In genomic region chr3:14533457-14533958, GRCh38 we compare ENCODE assay signal across 20 cellular contexts. TPM values are rescaled to one million over a fixed set of nuclear protein-coding genes. Genes with fewer than 3 reads are reported as not detected.
DNase-seq lines count a peak whose midpoint lies in the region; ATAC-seq, FAIRE-seq and TF ChIP-seq lines count a peak whose summit lies in the region.
"Had no signal": no experiment of that assay in that cellular context is flagged by ENCODE, and none has a peak within 500 bp of the region (broad histone marks: within the 10 kb centered on the region; RNA-seq: fewer than 3 reads in every experiment).

No MANE protein-coding gene starts in this region.

- peaks cover 17% of the 10 kb centered on the region for H3K36me3 Mint-ChIP-seq in brain
- H3K36me3 Mint-ChIP-seq: CD4-positive, CD25-positive, alpha-beta regulatory T cell had no signal

- peaks cover 54% of the 10 kb centered on the region for H3K4me1 ChIP-seq in A673 (ENCODE audit: insufficient read depth, low read length, poor library complexity, severe bottlenecking)
- H3K4me1 ChIP-seq in keratinocyte (ENCODE audit: control insufficient read depth, extremely low read depth, insufficient read depth, low read length): peaks cover 21% of the 10 kb centered on the region
- H3K4me1 ChIP-seq in skeletal muscle tissue (ENCODE audit: control insufficient read depth in 3 of 3, insufficient read depth in 3 of 3, low read length in 3 of 3): peaks cover 64 to 75% (median 73%) of the 10 kb centered on the region in 3 donors

- peaks cover 3 to 9% (median 8%) of the 10 kb centered on the region in 5 experiments for H3K9me3 Mint-ChIP-seq in brain

- no peak for FAIRE-seq in keratinocyte (lab: Jason Lieb, UNC)
- FAIRE-seq: G401.6, GM12892 had no signal

- H3K79me2 ChIP-seq in keratinocyte (ENCODE audit: control insufficient read depth, insufficient read depth, low read length): no peaks in the 10 kb centered on the region

- no peaks in the 10 kb centered on the region for H4K20me1 ChIP-seq in keratinocyte (ENCODE audit: control insufficient read depth, extremely low read depth, insufficient read depth, low read length)

- no peak for TF ChIP-seq CTCF in A673 (conservative IDR thresholded peaks at IDR 0.05; ENCODE audit: low read depth, low read length)
- TF ChIP-seq CTCF in brain (conservative IDR thresholded peaks at IDR 0.05): no peak
- no peak for TF ChIP-seq CTCF in keratinocyte (optimal IDR thresholded peaks at IDR 0.05 in 1 of 3, IDR thresholded peaks at IDR 0.05 in 1 of 3, conservative IDR thresholded peaks at IDR 0.05 in 1 of 3; ENCODE audit: extremely low read depth in 1 of 3, insufficient read depth in 2 of 3, low read length in 3 of 3)

- intact Hi-C loops in A673 (cut with micrococcal nuclease; ENCODE audit: unreplicated experiment): no loop called here

- H3K9me3 ChIP-seq in A673 (ENCODE audit: low read depth, low read length, poor library complexity, severe bottlenecking) (no peaks in the 10 kb centered on the region), keratinocyte (ENCODE audit: control insufficient read depth, low read depth, low read length) (no peaks in the 10 kb centered on the region), skeletal muscle tissue (ENCODE audit: control insufficient read depth in 3 of 3, low read length in 3 of 3) (no peaks in the 10 kb centered on the region)
- H3K9me3 ChIP-seq: MG63 had no signal

- H3K36me3 ChIP-seq in A673 (ENCODE audit: insufficient read depth, low read length, poor library complexity, severe bottlenecking) (no peaks in the 10 kb centered on the region), keratinocyte (ENCODE audit: control insufficient read depth in 2 of 2, extremely low read depth in 1 of 2, insufficient read depth in 2 of 2, low read length in 2 of 2) (no peaks in the 10 kb centered on the region), skeletal muscle tissue (ENCODE audit: control insufficient read depth in 3 of 3, insufficient read depth in 3 of 3, low read length in 3 of 3) (peaks cover 3 to 10% (median 6%) of the 10 kb centered on the region in 3 donors)
- H3K36me3 ChIP-seq: MG63 had no signal

- dilution Hi-C loops in keratinocyte (cut with MboI; ENCODE audit: extremely low pct_ligation_motif_present, low sequenced_read_pairs): no loop called here

- H3K4me2 ChIP-seq in keratinocyte (ENCODE audit: control insufficient read depth, extremely low read depth, insufficient read depth, low read depth, low read length): no peak overlapping the region

- H3K9ac ChIP-seq in keratinocyte (ENCODE audit: control insufficient read depth, extremely low read depth, insufficient read depth, low read length): no peak overlapping the region
- H3K9ac ChIP-seq in skeletal muscle tissue (ENCODE audit: low read depth in 1 of 3, low read length in 3 of 3): peak overlapping the region; percentile 17 to 46 (median 40)
- H3K9ac ChIP-seq: GM23248 had no signal

- CTCF ChIA-PET in A673 (lab: Charles Lee): no interaction called here

- H3K27me3 ChIP-seq in A673 (replicated peaks; ENCODE audit: insufficient read depth, low read depth, low read length, poor library complexity): no peaks in the 10 kb centered on the region
- H3K27me3 ChIP-seq in keratinocyte (ENCODE audit: control insufficient read depth, extremely low read depth, insufficient read depth, low read length): no peaks in the 10 kb centered on the region
- no peaks in the 10 kb centered on the region for H3K27me3 ChIP-seq in skeletal muscle tissue (ENCODE audit: control insufficient read depth in 3 of 3, insufficient read depth in 3 of 3, low read length in 3 of 3)
- H3K27me3 ChIP-seq: MG63 had no signal

- no peaks in the 10 kb centered on the region for H3K9me1 ChIP-seq in keratinocyte (ENCODE audit: control insufficient read depth, extremely low read depth, insufficient read depth, low read length)

- H3K4me3 Mint-ChIP-seq in brain: peak overlapping the region in 1 of 5 experiments; percentile 29
- H3K4me3 Mint-ChIP-seq: CD4-positive, CD25-positive, alpha-beta regulatory T cell had no signal

- H3K4me1 Mint-ChIP-seq in brain: peaks cover 68% of the 10 kb centered on the region
- H3K4me1 Mint-ChIP-seq: CD4-positive, CD25-positive, alpha-beta regulatory T cell had no signal

- DNase-seq in A673 (ENCODE audit: low spot score): no peak
- DNase-seq in keratinocyte (ENCODE audit: low read depth, low spot score): no peak
- DNase-seq in RPMI8226: no peak
- DNase-seq: ACHN; CD4-positive, CD25-positive, alpha-beta regulatory T cell; DMS79; GM23248; KG1; NCI-H1105; NCI-H1694 treated with DMSO at 0.1 percent for 48 hours; NCI-H526 treated with DMSO at 0.1 percent for 48 hours; SHP77 treated with DMSO at 0.1 percent for 48 hours had no signal

- H3K4me3 ChIP-seq in A673 (ENCODE audit: low read depth, low read length, poor library complexity, severe bottlenecking) (no peak overlapping the region), keratinocyte (ENCODE audit: control insufficient read depth in 2 of 3, extremely low read depth in 1 of 3, insufficient read depth in 2 of 3, low read depth in 1 of 3, low read length in 3 of 3) (no peak overlapping the region), skeletal muscle tissue (ENCODE audit: low read length in 3 of 3) (peak overlapping the region in 1 of 3 donors; percentile 17)
- H3K4me3 ChIP-seq: GM23248, MG63 had no signal

- no peaks in the 10 kb centered on the region for H3K27me3 Mint-ChIP-seq in brain

- BruUV-seq in A673 (replicated peaks; lab: Mats Ljungman, UMichigan): no TSS peak

- peak overlapping the region; percentile 20 for H2AFZ ChIP-seq in keratinocyte (ENCODE audit: control insufficient read depth, low read length)
- H2AFZ ChIP-seq: GM23248 had no signal

- ATAC-seq in GM18907 (IDR thresholded peaks at IDR 0.05; ENCODE audit: unreplicated experiment) (no peak), GM19035 (IDR thresholded peaks at IDR 0.05; ENCODE audit: unreplicated experiment) (no peak), HG03108 (IDR thresholded peaks at IDR 0.05; ENCODE audit: unreplicated experiment) (no peak)

- H3K27ac ChIP-seq in A673 (ENCODE audit: low read depth, low read length, poor library complexity, severe bottlenecking) (peak overlapping the region; percentile 14), keratinocyte (ENCODE audit: control insufficient read depth, insufficient read depth, low read length) (no peak overlapping the region), skeletal muscle tissue (ENCODE audit: low read depth, low read length) (peak overlapping the region; percentile 92)
- H3K27ac ChIP-seq: GM23248 had no signal

- H3K27ac Mint-ChIP-seq in brain: peak overlapping the region in 4 of 5 experiments; percentile 9 to 94 (median 33)
- H3K27ac Mint-ChIP-seq: CD4-positive, CD25-positive, alpha-beta regulatory T cell had no signal

- POLR2A ChIA-PET in A673 (lab: Charles Lee; ENCODE audit: low non-redundant PET): no interaction called here

RNA-seq across cellular contexts. Expression of gene GRIP2, which starts 6.6 kb away (rescaled TPM):
- total RNA-seq in A673 (2021): 0.43 and 0.76 TPM in 2 replicates
- polyA plus RNA-seq in brain (ENCODE audit: insufficient read depth, low read depth, low replicate concordance): 0.54 TPM
- polyA plus RNA-seq in keratinocyte: 0.01 to 0.09 TPM (median 0.01 TPM) in 3 replicates
- polyA plus RNA-seq in keratinocyte (2011; ENCODE audit: low read depth): 0.06 TPM
- polyA plus RNA-seq in keratinocyte (2011; cell fraction: cytosol; rRNA removed): 0.04 and 0.06 TPM in 2 replicates
- 0.18 and 0.29 TPM in 2 replicates for polyA plus RNA-seq in keratinocyte (2011; cell fraction: nucleus; rRNA removed)
- 0.07 TPM in 1 of 2 replicates, not detected in the other for polyA plus RNA-seq in keratinocyte (2012; ENCODE audit: low replicate concordance)
- polyA minus RNA-seq in keratinocyte: 0.13 to 1.7 TPM in 2 of 3 replicates, not detected in the other
- polyA minus RNA-seq in keratinocyte (2011; cell fraction: cytosol; rRNA and poly(A)+ RNA removed): not detected
- polyA minus RNA-seq in keratinocyte (2011; cell fraction: nucleus; rRNA and poly(A)+ RNA removed): 0.42 TPM in 1 of 2 replicates, not detected in the other
- total RNA-seq in skeletal muscle tissue: 8.9 TPM
- total RNA-seq: CD4-positive, CD25-positive, alpha-beta regulatory T cell had no signal
